1 cellular context compared by ENCODE assay signal in the genomic region with DNA sequence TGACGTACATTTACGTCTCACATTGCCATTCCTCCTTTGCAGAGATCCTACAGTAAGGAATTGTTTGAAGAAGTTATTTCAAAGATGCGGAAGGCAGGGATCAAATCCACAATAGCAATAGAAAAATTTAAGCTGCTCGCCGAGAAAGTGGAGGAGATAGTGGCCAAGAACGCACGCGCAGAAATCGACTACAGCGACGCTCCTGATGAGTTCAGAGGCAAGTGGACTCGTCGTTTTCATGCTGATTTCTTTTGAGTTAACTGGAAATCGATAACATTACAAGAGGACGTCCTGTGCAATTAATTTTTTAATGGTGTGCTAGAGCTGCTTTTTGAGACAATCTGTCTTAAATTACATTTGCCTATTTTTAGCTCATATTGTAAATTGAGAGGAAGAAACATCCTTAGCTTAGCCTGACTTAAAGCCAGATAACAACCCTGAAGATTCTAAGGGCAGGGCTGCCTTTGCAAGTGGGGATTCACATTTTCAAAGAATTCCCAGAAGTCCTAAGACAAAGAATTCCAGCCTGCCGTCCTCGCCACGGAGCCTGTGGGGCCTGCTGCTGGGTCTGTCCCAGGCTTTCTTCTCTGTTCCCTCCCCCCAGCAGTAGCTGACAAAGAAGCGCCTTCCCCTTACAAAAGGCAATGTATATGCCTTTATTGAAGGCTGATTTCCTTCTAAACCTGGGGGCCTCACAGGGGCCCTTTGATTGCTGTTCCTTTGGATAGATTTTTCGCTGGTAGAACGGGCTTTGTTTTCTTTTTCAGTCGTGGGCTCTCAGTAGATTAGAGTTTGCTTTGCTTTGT.
TF ChIP-seq lines count a peak whose summit lies in the region.

No MANE protein-coding gene starts in this region.

TF ChIP-seq in GM23338, 12 proteins besides CTCF, POLR2A, EP300 and RAD21 (continued from another document):
- TF ChIP-seq, protein P1, sequence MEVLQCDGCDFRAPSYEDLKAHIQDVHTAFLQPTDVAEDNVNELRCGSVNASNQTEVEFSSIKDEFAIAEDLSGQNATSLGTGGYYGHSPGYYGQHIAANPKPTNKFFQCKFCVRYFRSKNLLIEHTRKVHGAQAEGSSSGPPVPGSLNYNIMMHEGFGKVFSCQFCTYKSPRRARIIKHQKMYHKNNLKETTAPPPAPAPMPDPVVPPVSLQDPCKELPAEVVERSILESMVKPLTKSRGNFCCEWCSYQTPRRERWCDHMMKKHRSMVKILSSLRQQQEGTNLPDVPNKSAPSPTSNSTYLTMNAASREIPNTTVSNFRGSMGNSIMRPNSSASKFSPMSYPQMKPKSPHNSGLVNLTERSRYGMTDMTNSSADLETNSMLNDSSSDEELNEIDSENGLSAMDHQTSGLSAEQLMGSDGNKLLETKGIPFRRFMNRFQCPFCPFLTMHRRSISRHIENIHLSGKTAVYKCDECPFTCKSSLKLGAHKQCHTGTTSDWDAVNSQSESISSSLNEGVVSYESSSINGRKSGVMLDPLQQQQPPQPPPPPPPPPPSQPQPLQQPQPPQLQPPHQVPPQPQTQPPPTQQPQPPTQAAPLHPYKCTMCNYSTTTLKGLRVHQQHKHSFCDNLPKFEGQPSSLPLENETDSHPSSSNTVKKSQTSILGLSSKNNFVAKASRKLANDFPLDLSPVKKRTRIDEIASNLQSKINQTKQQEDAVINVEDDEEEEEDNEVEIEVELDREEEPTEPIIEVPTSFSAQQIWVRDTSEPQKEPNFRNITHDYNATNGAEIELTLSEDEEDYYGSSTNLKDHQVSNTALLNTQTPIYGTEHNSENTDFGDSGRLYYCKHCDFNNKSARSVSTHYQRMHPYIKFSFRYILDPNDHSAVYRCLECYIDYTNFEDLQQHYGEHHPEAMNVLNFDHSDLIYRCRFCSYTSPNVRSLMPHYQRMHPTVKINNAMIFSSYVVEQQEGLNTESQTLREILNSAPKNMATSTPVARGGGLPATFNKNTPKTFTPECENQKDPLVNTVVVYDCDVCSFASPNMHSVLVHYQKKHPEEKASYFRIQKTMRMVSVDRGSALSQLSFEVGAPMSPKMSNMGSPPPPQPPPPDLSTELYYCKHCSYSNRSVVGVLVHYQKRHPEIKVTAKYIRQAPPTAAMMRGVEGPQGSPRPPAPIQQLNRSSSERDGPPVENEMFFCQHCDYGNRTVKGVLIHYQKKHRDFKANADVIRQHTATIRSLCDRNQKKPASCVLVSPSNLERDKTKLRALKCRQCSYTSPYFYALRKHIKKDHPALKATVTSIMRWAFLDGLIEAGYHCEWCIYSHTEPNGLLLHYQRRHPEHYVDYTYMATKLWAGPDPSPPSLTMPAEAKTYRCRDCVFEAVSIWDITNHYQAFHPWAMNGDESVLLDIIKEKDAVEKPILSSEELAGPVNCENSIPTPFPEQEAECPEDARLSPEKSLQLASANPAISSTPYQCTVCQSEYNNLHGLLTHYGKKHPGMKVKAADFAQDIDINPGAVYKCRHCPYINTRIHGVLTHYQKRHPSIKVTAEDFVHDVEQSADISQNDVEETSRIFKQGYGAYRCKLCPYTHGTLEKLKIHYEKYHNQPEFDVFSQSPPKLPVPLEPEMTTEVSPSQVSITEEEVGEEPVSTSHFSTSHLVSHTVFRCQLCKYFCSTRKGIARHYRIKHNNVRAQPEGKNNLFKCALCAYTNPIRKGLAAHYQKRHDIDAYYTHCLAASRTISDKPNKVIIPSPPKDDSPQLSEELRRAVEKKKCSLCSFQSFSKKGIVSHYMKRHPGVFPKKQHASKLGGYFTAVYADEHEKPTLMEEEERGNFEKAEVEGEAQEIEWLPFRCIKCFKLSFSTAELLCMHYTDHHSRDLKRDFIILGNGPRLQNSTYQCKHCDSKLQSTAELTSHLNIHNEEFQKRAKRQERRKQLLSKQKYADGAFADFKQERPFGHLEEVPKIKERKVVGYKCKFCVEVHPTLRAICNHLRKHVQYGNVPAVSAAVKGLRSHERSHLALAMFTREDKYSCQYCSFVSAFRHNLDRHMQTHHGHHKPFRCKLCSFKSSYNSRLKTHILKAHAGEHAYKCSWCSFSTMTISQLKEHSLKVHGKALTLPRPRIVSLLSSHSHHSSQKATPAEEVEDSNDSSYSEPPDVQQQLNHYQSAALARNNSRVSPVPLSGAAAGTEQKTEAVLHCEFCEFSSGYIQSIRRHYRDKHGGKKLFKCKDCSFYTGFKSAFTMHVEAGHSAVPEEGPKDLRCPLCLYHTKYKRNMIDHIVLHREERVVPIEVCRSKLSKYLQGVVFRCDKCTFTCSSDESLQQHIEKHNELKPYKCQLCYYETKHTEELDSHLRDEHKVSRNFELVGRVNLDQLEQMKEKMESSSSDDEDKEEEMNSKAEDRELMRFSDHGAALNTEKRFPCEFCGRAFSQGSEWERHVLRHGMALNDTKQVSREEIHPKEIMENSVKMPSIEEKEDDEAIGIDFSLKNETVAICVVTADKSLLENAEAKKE (CRISPR knock-in tag; IDR thresholded peaks at IDR 0.05): no peak
- TF ChIP-seq ZNF331 (CRISPR knock-in tag; IDR thresholded peaks at IDR 0.05; ENCODE audit: low read depth) (no peak), STAT1 (IDR thresholded peaks at IDR 0.05; ENCODE audit: unreplicated experiment) (no peak), POLR2AphosphoS5 (IDR thresholded peaks at IDR 0.05; ENCODE audit: low read depth) (no peak), JUNB (IDR thresholded peaks at IDR 0.05; ENCODE audit: unreplicated experiment) (no peak)
- TF ChIP-seq, protein P2, sequence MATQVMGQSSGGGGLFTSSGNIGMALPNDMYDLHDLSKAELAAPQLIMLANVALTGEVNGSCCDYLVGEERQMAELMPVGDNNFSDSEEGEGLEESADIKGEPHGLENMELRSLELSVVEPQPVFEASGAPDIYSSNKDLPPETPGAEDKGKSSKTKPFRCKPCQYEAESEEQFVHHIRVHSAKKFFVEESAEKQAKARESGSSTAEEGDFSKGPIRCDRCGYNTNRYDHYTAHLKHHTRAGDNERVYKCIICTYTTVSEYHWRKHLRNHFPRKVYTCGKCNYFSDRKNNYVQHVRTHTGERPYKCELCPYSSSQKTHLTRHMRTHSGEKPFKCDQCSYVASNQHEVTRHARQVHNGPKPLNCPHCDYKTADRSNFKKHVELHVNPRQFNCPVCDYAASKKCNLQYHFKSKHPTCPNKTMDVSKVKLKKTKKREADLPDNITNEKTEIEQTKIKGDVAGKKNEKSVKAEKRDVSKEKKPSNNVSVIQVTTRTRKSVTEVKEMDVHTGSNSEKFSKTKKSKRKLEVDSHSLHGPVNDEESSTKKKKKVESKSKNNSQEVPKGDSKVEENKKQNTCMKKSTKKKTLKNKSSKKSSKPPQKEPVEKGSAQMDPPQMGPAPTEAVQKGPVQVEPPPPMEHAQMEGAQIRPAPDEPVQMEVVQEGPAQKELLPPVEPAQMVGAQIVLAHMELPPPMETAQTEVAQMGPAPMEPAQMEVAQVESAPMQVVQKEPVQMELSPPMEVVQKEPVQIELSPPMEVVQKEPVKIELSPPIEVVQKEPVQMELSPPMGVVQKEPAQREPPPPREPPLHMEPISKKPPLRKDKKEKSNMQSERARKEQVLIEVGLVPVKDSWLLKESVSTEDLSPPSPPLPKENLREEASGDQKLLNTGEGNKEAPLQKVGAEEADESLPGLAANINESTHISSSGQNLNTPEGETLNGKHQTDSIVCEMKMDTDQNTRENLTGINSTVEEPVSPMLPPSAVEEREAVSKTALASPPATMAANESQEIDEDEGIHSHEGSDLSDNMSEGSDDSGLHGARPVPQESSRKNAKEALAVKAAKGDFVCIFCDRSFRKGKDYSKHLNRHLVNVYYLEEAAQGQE (IDR thresholded peaks at IDR 0.05; ENCODE audit: unreplicated experiment): no peak
